1 cellular context compared by ENCODE assay signal in the genomic region with DNA sequence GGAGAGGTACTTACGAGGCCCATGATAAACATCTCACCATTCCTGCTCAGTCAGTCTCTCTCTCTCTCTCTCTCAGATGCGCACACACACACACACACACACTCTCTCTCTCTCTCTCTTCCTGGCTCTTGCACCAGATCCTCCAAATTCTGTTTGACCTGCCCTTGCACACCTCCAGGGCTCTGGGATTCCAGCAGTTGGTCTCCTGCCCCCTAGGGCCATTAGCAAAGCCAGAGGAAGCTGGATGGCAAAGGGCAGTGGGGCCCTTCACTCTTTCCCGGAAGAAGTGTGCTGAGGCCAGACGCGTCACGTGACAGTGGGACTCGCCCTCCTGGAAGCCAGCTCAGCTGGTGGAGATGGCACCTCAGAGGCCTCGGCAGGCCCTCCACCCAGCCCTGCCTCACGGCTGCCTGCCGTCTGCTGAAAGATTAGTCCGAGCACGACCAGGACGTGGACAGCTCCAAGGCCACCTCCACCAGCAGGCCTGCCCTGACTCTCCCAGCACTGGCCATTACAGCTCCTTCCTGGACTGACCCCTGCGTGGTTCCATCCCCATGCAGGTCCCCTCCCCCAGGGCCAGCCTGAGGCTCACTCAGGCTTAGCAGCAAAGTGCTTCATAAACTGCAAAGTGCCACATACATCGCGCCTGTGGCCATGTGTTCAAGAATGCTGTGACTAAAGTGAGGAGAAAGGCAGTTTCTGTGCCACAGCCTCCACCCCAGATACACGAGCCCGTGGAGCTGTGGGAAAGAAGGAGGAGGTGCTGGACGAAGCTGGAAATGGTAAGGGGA.
TF ChIP-seq lines count a peak whose summit lies in the region.

No MANE protein-coding gene starts in this region.

TF ChIP-seq in HepG2, 621 proteins besides CTCF, POLR2A, EP300 and RAD21 (continued from another document and continues in another):
- TF ChIP-seq, protein P1, sequence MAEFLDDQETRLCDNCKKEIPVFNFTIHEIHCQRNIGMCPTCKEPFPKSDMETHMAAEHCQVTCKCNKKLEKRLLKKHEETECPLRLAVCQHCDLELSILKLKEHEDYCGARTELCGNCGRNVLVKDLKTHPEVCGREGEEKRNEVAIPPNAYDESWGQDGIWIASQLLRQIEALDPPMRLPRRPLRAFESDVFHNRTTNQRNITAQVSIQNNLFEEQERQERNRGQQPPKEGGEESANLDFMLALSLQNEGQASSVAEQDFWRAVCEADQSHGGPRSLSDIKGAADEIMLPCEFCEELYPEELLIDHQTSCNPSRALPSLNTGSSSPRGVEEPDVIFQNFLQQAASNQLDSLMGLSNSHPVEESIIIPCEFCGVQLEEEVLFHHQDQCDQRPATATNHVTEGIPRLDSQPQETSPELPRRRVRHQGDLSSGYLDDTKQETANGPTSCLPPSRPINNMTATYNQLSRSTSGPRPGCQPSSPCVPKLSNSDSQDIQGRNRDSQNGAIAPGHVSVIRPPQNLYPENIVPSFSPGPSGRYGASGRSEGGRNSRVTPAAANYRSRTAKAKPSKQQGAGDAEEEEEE (CRISPR knock-in tag; IDR thresholded peaks at IDR 0.05; ENCODE audit: borderline replicate concordance) = no peak
- TF ChIP-seq ZNF773 (CRISPR knock-in tag; IDR thresholded peaks at IDR 0.05; ENCODE audit: borderline replicate concordance) (no peak), TBP (CRISPR knock-in tag; IDR thresholded peaks at IDR 0.05) (no peak), ZNF512 (CRISPR knock-in tag; IDR thresholded peaks at IDR 0.05) (no peak), TBX3 (IDR thresholded peaks at IDR 0.05; ENCODE audit: borderline replicate concordance) (peak; percentile 56; the same call in 1 of the 2 replicates), ZNF709 (CRISPR knock-in tag; IDR thresholded peaks at IDR 0.05) (peak; percentile 88), ZNF230 (CRISPR knock-in tag; IDR thresholded peaks at IDR 0.05) (peak; percentile 46; the same call in 1 of the 2 replicates), HDAC2 (CRISPR knock-in tag; IDR thresholded peaks at IDR 0.05) (peak; percentile 68; the same call in 1 of the 2 replicates), JUN (CRISPR knock-in tag; IDR thresholded peaks at IDR 0.05) (no peak), ZBTB40 (IDR thresholded peaks at IDR 0.05) (no peak), ZBTB40 (CRISPR knock-in tag; IDR thresholded peaks at IDR 0.05) (no peak), GTF3A (CRISPR knock-in tag; conservative IDR thresholded peaks at IDR 0.05) (no peak), PITX1 (CRISPR knock-in tag; IDR thresholded peaks at IDR 0.05) (peak; percentile 61), CREB1 (IDR thresholded peaks at IDR 0.05) (peak; percentile 70; the same call in 1 of the 2 replicates), CREB1 (CRISPR knock-in tag; IDR thresholded peaks at IDR 0.05) (peak; percentile 34; the same call in 1 of the 2 replicates), RFXANK (CRISPR knock-in tag; IDR thresholded peaks at IDR 0.05) (no peak), ZNF263 (CRISPR knock-in tag; IDR thresholded peaks at IDR 0.05) (no peak), IKZF1 (IDR thresholded peaks at IDR 0.05) (no peak), FOXO4 (CRISPR knock-in tag; conservative IDR thresholded peaks at IDR 0.05) (no peak), TMF1 (CRISPR knock-in tag; IDR thresholded peaks at IDR 0.05; ENCODE audit: low read depth) (no peak), HMGXB4 (CRISPR knock-in tag; IDR thresholded peaks at IDR 0.05; ENCODE audit: borderline replicate concordance in 1 of 2, low read depth in 1 of 2) (peak; percentile 76; a peak in 3 of 4 replicates), USF2 (IDR thresholded peaks at IDR 0.05; ENCODE audit: low read depth, low read length) (peak; percentile 97), USF2 (CRISPR knock-in tag; IDR thresholded peaks at IDR 0.05; ENCODE audit: borderline replicate concordance) (peak; percentile 95; the same call in 1 of the 2 replicates)
- TF ChIP-seq, protein P2, sequence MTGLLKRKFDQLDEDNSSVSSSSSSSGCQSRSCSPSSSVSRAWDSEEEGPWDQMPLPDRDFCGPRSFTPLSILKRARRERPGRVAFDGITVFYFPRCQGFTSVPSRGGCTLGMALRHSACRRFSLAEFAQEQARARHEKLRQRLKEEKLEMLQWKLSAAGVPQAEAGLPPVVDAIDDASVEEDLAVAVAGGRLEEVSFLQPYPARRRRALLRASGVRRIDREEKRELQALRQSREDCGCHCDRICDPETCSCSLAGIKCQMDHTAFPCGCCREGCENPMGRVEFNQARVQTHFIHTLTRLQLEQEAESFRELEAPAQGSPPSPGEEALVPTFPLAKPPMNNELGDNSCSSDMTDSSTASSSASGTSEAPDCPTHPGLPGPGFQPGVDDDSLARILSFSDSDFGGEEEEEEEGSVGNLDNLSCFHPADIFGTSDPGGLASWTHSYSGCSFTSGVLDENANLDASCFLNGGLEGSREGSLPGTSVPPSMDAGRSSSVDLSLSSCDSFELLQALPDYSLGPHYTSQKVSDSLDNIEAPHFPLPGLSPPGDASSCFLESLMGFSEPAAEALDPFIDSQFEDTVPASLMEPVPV (CRISPR knock-in tag; IDR thresholded peaks at IDR 0.05) = 0 out of 2 replicates have a peak, but pooled peaks have one; percentile 34
- TF ChIP-seq, protein P3, sequence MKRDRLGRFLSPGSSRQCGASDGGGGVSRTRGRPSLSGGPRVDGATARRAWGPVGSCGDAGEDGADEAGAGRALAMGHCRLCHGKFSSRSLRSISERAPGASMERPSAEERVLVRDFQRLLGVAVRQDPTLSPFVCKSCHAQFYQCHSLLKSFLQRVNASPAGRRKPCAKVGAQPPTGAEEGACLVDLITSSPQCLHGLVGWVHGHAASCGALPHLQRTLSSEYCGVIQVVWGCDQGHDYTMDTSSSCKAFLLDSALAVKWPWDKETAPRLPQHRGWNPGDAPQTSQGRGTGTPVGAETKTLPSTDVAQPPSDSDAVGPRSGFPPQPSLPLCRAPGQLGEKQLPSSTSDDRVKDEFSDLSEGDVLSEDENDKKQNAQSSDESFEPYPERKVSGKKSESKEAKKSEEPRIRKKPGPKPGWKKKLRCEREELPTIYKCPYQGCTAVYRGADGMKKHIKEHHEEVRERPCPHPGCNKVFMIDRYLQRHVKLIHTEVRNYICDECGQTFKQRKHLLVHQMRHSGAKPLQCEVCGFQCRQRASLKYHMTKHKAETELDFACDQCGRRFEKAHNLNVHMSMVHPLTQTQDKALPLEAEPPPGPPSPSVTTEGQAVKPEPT (CRISPR knock-in tag; IDR thresholded peaks at IDR 0.05; ENCODE audit: low read depth) = no peak
